In the genomic region with DNA sequence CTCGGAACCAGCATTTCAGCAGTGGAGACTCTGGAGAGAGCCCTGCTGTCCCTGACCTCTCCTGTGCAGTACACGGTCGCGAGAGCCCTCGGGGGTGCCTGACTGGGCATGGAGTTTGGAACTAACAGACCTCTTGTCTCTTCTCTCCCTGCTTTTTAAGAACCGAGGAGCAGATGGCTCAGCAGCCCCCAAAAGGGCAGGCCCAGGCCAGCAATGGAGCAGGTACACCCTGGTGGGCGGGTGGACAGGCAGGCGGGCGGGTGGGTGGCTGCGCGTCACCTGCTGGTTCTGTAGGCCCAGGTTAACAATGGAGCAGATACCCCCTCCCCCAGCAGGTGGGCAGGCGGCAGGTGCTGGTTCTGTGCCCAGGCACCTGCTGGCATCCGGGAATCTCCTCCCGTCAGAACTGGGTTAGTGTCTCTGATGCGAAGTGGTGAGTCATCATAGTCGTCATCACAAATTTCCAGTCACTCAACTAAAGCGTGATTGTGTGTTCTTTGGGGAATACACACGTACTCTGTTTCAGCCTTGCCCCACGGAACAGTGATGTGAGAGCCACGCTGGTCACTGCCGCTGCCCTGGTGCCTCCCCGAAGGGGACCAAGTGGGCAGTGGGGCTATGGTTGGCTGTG, we compare ENCODE assay signal across 8 cellular contexts. TPM values are rescaled to one million over a fixed set of nuclear protein-coding genes. Genes with fewer than 3 reads are reported as not detected.
DNase-seq lines count a peak whose midpoint lies in the region; ATAC-seq, FAIRE-seq and TF ChIP-seq lines count a peak whose summit lies in the region.

No MANE protein-coding gene starts in this region.

- no peak overlapping the region for H3K27ac ChIP-seq in HepG2 (ENCODE audit: extremely low read length, insufficient read depth, low read length)

- H3K36me3 Mint-ChIP-seq in Calu3 (ENCODE audit: insufficient read depth, unreplicated experiment): peaks cover 15% of the 10 kb centered on the region

- H3K27me3 Mint-ChIP-seq in Calu3 (ENCODE audit: unreplicated experiment): no peaks in the 10 kb centered on the region

- TF ChIP-seq EP300 in HepG2 (IDR thresholded peaks at IDR 0.05; ENCODE audit: low read depth in 2 of 2, low read length in 2 of 2): no peak
- TF ChIP-seq EP300 in HepG2 (CRISPR knock-in tag; IDR thresholded peaks at IDR 0.05; ENCODE audit: borderline replicate concordance): no peak

- H3K79me2 ChIP-seq in HepG2 (ENCODE audit: insufficient read depth, low read length): no peaks in the 10 kb centered on the region

- 76% methylated on average over 11 of the region's 22 CpGs for WGBS in HepG2 (ENCODE audit: low lambda C conversion rate)

- H3K27me3 ChIP-seq in HepG2 (ENCODE audit: control insufficient read depth in 1 of 2, insufficient read depth in 2 of 2, low read length in 2 of 2): no peaks in the 10 kb centered on the region; a peak in 1 of 5 replicates

- no peak overlapping the region for H3K9ac ChIP-seq in HepG2 (ENCODE audit: insufficient read depth, low read depth, low read length)

- no peak overlapping the region for H3K4me3 ChIP-seq in HepG2 (replicated peaks in 1 of 3; ENCODE audit: insufficient read depth in 1 of 3, low read depth in 2 of 3, low read length in 3 of 3)

- peak overlapping the region; percentile 30 for H3K27ac Mint-ChIP-seq in Calu3 (ENCODE audit: unreplicated experiment)

- POLR2A ChIA-PET in HepG2 (lab: Yijun Ruan, JAX): interaction anchor here (1.0 kb wide), 1 partner anchor 9 kb away, joined by 5 read pairs; no protein-coding TSS in a partner anchor

- no peak for FAIRE-seq in HepG2 (lab: Jason Lieb, UNC)

- in situ Hi-C loops in HepG2 (cut with HindIII; ENCODE audit: extremely low pct_ligation_motif_present, low pct_unique_long_range_greater_than_20kb): loop anchor here (25.0 kb wide), 1 partner anchor 99 kb away; no protein-coding TSS in a partner anchor

- intact Hi-C loops in Calu3 (cut with micrococcal nuclease; ENCODE audit: unreplicated experiment): loop anchor here (10.0 kb wide), 2 partner anchors 57 to 97 kb away; no protein-coding TSS in a partner anchor
- intact Hi-C loops in HepG2 (cut with micrococcal nuclease; ENCODE audit: unreplicated experiment): no loop called here

- H3K9me3 Mint-ChIP-seq in Calu3 (ENCODE audit: low read depth, unreplicated experiment): no peaks in the 10 kb centered on the region

- TF ChIP-seq POLR2A in HepG2 (IDR thresholded peaks at IDR 0.05; ENCODE audit: insufficient read depth in 1 of 2, low read depth in 2 of 2, low read length in 2 of 2): no peak

- DNase-seq in Calu3 (peak; percentile 54), NCI-H226 (peak; percentile 62), HepG2 (ENCODE audit: low spot score) (no peak), globus pallidus (ENCODE audit: low spot score) (no peak), cortex of kidney (lab: John Stamatoyannopoulos, UW) (no peak)
- peak; percentile 28 for DNase-seq in activated effector memory CD4-positive, alpha-beta T cell treated with Interleukin-2 at 50 U/mL for 16 hours

- CTCF ChIA-PET in Calu3 (lab: Charles Lee) (interaction anchor here (0.6 to 1.9 kb wide), 2 partner anchors 98 to 114 kb away, joined by 3 to 8 read pairs; no protein-coding TSS in a partner anchor), HepG2 (lab: Yijun Ruan, JAX; ENCODE audit: low intra/inter-chr PET ratio, low total read pairs) (no interaction called here)

- peaks cover 26% of the 10 kb centered on the region for H3K4me1 ChIP-seq in HepG2 (ENCODE audit: insufficient read depth, low read length)

- TF ChIP-seq RAD21 in HepG2 (CRISPR knock-in tag; IDR thresholded peaks at IDR 0.05): no peak

- peaks cover 2 to 11% of the 10 kb centered on the region in 2 experiments; a peak in 2 of 5 replicates for H3K36me3 ChIP-seq in HepG2 (replicated peaks in 1 of 2; ENCODE audit: control insufficient read depth in 1 of 2, insufficient read depth in 2 of 2, low read length in 2 of 2)

- H3K9me3 ChIP-seq in HepG2 (ENCODE audit: low read length): no peaks in the 10 kb centered on the region

- BruUV-seq in Calu3 (replicated peaks; lab: Mats Ljungman, UMichigan) (no TSS peak), HepG2 (replicated peaks; lab: Mats Ljungman, UMichigan) (no TSS peak)

- no peak overlapping the region for H3K4me3 Mint-ChIP-seq in Calu3 (ENCODE audit: low read depth, unreplicated experiment)

- no peak overlapping the region for H2AFZ ChIP-seq in HepG2 (ENCODE audit: low read length)

- TF ChIP-seq CTCF in Calu3 (IDR thresholded peaks at IDR 0.05; ENCODE audit: unreplicated experiment): no peak
- no peak for TF ChIP-seq CTCF in HepG2 (CRISPR knock-in tag; IDR thresholded peaks at IDR 0.05)

- H3K4me1 Mint-ChIP-seq in Calu3 (ENCODE audit: low read depth, unreplicated experiment): peaks cover 22% of the 10 kb centered on the region

- ATAC-seq in HepG2 (no peak), GM21367 (IDR thresholded peaks at IDR 0.05; ENCODE audit: unreplicated experiment) (no peak), HG03571 (IDR thresholded peaks at IDR 0.05; ENCODE audit: unreplicated experiment) (no peak)

- H4K20me1 ChIP-seq in HepG2 (ENCODE audit: insufficient read depth, low read length): no peaks in the 10 kb centered on the region; the same call in 1 of the 2 replicates

- H3K4me2 ChIP-seq in HepG2 (ENCODE audit: low read depth, low read length): no peak overlapping the region; the same call in 1 of the 2 replicates

TF ChIP-seq in HepG2, 621 proteins besides CTCF, POLR2A, EP300 and RAD21:
- peak; percentile 39 for TF ChIP-seq CREB1 (IDR thresholded peaks at IDR 0.05)
- no peak for TF ChIP-seq CREB1 (CRISPR knock-in tag; IDR thresholded peaks at IDR 0.05)
- no peak for TF ChIP-seq ZNF546 (CRISPR knock-in tag; conservative IDR thresholded peaks at IDR 0.05)

RNA-seq across cellular contexts. Expression of gene GRAMD4, which starts 41.1 kb away (rescaled TPM):
- 61.2 and 63.4 TPM in 2 replicates for total RNA-seq in Calu3 (2022)
- 12.9 and 15.7 TPM in 2 replicates for total RNA-seq in HepG2 (2016; rRNA removed; fragmentation: Illumina TruSeq; extraction: Trizol)
- 14.1 and 16.3 TPM in 2 replicates for total RNA-seq in HepG2 (2016; cell fraction: cytosol; rRNA removed; fragmentation: Illumina TruSeq; extraction: Trizol; ENCODE audit: low read depth)
- 6.4 and 16.5 TPM in 2 replicates for total RNA-seq in HepG2 (2016; cell fraction: insoluble cytoplasmic fraction; rRNA removed; fragmentation: Illumina TruSeq; extraction: Trizol)
- 12.4 and 12.8 TPM in 2 replicates for total RNA-seq in HepG2 (2016; cell fraction: membrane; rRNA removed; fragmentation: Illumina TruSeq; extraction: Trizol)
- total RNA-seq in HepG2 (2016; cell fraction: nucleus; rRNA removed; fragmentation: Illumina TruSeq; extraction: Trizol): 23.1 and 33.6 TPM in 2 replicates
- 15.2 and 16.8 TPM in 2 replicates for polyA plus RNA-seq in HepG2 (2011; rRNA removed)
- polyA plus RNA-seq in HepG2 (2011; cell fraction: cytosol; rRNA removed): 9.6 and 13.3 TPM in 2 replicates
- 31.6 and 32.7 TPM in 2 replicates for polyA plus RNA-seq in HepG2 (2011; cell fraction: nucleus; rRNA removed)
- polyA plus RNA-seq in HepG2 (2012): 11.1 and 12.7 TPM in 2 replicates
- 2.2 and 2.8 TPM in 2 replicates for polyA plus RNA-seq in HepG2 (2016; cell fraction: cytosol; fragmentation: Illumina TruSeq; extraction: Trizol; ENCODE audit: low read depth)
- polyA plus RNA-seq in HepG2 (2016; cell fraction: insoluble cytoplasmic fraction; fragmentation: Illumina TruSeq; extraction: Trizol; ENCODE audit: low read depth): 5.3 and 6.3 TPM in 2 replicates
- polyA plus RNA-seq in HepG2 (2016; cell fraction: membrane; fragmentation: Illumina TruSeq; extraction: Trizol; ENCODE audit: low read depth): 4.4 and 6.1 TPM in 2 replicates
- polyA plus RNA-seq in HepG2 (2016; cell fraction: nucleus; fragmentation: Illumina TruSeq; extraction: Trizol; ENCODE audit: insufficient read depth, low read depth): 20.4 and 22.4 TPM in 2 replicates
- polyA minus RNA-seq in HepG2 (2011; rRNA and poly(A)+ RNA removed; ENCODE audit: low replicate concordance): 27.9 and 38.7 TPM in 2 replicates
- 10.0 and 13.9 TPM in 2 replicates for polyA minus RNA-seq in HepG2 (2011; cell fraction: cytosol; rRNA and poly(A)+ RNA removed)
- 18.5 and 30.2 TPM in 2 replicates for polyA minus RNA-seq in HepG2 (2011; cell fraction: nucleus; rRNA and poly(A)+ RNA removed)

Comparison
In these comparisons a context has a peak if more than half of its experiments do, and no peak if none do; other contexts are left out.
1. DNase-seq: peak in Calu3 (single experiment), NCI-H226 (single experiment) and activated effector memory CD4-positive, alpha-beta T cell treated with Interleukin-2 at 50 U/mL for 16 hours (single experiment); none in HepG2 (single experiment), globus pallidus (single experiment) and cortex of kidney (single experiment).